Comparison of ENCODE assay signal across 1 cellular context in the genomic region with DNA sequence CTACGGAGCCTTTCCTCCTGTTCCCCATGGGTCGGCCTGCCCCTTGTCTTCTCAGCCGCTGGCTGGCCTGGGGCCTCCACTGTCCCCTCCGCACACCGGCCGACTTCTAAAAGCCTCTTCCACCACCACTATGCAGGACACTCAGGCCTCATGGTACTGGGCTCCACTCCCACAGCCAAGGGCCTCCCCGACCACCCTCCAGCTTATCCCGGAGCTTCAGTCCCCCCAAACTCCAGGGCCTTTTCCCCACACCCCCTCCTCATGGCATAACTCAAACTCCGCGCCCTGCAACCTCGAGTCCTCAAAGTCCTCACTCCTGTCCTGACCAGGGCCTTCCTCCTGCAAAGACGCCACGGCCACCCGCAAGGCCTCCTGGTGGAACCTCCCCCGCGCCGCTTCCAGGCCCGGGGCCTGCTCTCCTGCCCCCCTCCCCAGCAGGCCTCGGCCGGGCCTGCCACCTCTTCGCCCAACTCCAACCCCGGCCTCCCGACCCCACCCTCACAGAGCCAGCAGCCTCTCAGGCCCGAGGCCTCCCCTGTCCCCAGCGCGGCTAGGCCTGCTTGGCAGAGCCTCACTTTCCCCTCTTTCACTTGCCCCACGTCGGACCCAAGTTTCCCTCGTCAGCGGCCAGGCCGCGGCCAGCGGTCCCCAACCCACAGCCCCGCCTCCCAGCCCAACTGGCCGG.
A peak's percentile ranks its signal among the peaks of the same experiment; 100 is the strongest.
TF ChIP-seq lines count a peak whose summit lies in the region.

No MANE protein-coding gene starts in this region.

TF ChIP-seq in K562, 482 proteins besides CTCF, POLR2A, EP300 and RAD21 (continued from another document and continues in another):
- TF ChIP-seq, protein P1, sequence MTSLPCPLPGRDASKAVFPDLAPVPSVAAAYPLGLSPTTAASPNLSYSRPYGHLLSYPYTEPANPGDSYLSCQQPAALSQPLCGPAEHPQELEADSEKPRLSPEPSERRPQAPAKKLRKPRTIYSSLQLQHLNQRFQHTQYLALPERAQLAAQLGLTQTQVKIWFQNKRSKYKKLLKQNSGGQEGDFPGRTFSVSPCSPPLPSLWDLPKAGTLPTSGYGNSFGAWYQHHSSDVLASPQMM (CRISPR knock-in tag; IDR thresholded peaks at IDR 0.05): no peak
- TF ChIP-seq PHF20 (IDR thresholded peaks at IDR 0.05; ENCODE audit: partially characterized antibody) (no peak), ZFPM2 (CRISPR knock-in tag; IDR thresholded peaks at IDR 0.05) (no peak), NFIX (CRISPR knock-in tag; IDR thresholded peaks at IDR 0.05; ENCODE audit: low read depth) (no peak), ARNT (IDR thresholded peaks at IDR 0.05) (no peak), NR3C1 (CRISPR knock-in tag; IDR thresholded peaks at IDR 0.05) (peak; percentile 26; the same call in 1 of the 2 replicates), JUND (IDR thresholded peaks at IDR 0.05; ENCODE audit: borderline replicate concordance, low read depth, low read length) (no peak), JUND (tag; IDR thresholded peaks at IDR 0.05; ENCODE audit: borderline replicate concordance, low read depth, low read length) (no peak), SMARCC2 (IDR thresholded peaks at IDR 0.05; ENCODE audit: low read depth) (no peak), NFIC (IDR thresholded peaks at IDR 0.05) (no peak; the same call in 1 of the 2 replicates), ZNF695 (CRISPR knock-in tag; IDR thresholded peaks at IDR 0.05) (no peak), ZNF76 (CRISPR knock-in tag; IDR thresholded peaks at IDR 0.05; ENCODE audit: borderline replicate concordance) (no peak), COPS2 (conservative IDR thresholded peaks at IDR 0.05) (no peak), CBX1 (IDR thresholded peaks at IDR 0.05; ENCODE audit: low read depth) (peak; percentile 31; the same call in 1 of the 2 replicates), ZNF408 (CRISPR knock-in tag; IDR thresholded peaks at IDR 0.05; ENCODE audit: low read depth) (no peak), RREB1 (CRISPR knock-in tag; IDR thresholded peaks at IDR 0.05) (no peak), FOXA1 (IDR thresholded peaks at IDR 0.05; ENCODE audit: borderline replicate concordance) (no peak), CHD7 (IDR thresholded peaks at IDR 0.05; ENCODE audit: low read depth, low read length) (no peak), ZEB2 (IDR thresholded peaks at IDR 0.05) (no peak), DACH1 (IDR thresholded peaks at IDR 0.05; ENCODE audit: partially characterized antibody) (no peak), ZNF583 (CRISPR knock-in tag; IDR thresholded peaks at IDR 0.05) (no peak), NFYB (IDR thresholded peaks at IDR 0.05; ENCODE audit: extremely low read depth, insufficient read length) (no peak), ZNF3 (CRISPR knock-in tag; IDR thresholded peaks at IDR 0.05) (no peak), ETS1 (conservative IDR thresholded peaks at IDR 0.05; ENCODE audit: control insufficient read depth, low read depth, low read length) (no peak; the same call in 1 of the 2 replicates), ZNF584 (CRISPR knock-in tag; IDR thresholded peaks at IDR 0.05; ENCODE audit: low read depth) (no peak), SMAD4 (CRISPR knock-in tag; conservative IDR thresholded peaks at IDR 0.05) (no peak), HBP1 (CRISPR knock-in tag; IDR thresholded peaks at IDR 0.05) (no peak), ZNF224 (CRISPR knock-in tag; IDR thresholded peaks at IDR 0.05) (0 out of 2 replicates have a peak, but pooled peaks have one; percentile 82), GATA2 (CRISPR knock-in tag; IDR thresholded peaks at IDR 0.05) (no peak), EWSR1 (IDR thresholded peaks at IDR 0.05; ENCODE audit: borderline replicate concordance, low read depth, partially characterized antibody) (no peak)
- TF ChIP-seq, protein P2, sequence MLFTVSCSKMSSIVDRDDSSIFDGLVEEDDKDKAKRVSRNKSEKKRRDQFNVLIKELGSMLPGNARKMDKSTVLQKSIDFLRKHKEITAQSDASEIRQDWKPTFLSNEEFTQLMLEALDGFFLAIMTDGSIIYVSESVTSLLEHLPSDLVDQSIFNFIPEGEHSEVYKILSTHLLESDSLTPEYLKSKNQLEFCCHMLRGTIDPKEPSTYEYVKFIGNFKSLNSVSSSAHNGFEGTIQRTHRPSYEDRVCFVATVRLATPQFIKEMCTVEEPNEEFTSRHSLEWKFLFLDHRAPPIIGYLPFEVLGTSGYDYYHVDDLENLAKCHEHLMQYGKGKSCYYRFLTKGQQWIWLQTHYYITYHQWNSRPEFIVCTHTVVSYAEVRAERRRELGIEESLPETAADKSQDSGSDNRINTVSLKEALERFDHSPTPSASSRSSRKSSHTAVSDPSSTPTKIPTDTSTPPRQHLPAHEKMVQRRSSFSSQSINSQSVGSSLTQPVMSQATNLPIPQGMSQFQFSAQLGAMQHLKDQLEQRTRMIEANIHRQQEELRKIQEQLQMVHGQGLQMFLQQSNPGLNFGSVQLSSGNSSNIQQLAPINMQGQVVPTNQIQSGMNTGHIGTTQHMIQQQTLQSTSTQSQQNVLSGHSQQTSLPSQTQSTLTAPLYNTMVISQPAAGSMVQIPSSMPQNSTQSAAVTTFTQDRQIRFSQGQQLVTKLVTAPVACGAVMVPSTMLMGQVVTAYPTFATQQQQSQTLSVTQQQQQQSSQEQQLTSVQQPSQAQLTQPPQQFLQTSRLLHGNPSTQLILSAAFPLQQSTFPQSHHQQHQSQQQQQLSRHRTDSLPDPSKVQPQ (CRISPR knock-in tag; IDR thresholded peaks at IDR 0.05; ENCODE audit: borderline replicate concordance): no peak
